In genomic region chr10:17380016-17380415, GRCh38 we compare ENCODE assay signal across 20 cellular contexts.
DNase-seq lines count a peak whose midpoint lies in the region; ATAC-seq, FAIRE-seq and TF ChIP-seq lines count a peak whose summit lies in the region.
"Had no signal": no experiment of that assay in that cellular context is flagged by ENCODE, and none has a peak within 500 bp of the region (broad histone marks: within the 10 kb centered on the region; RNA-seq: fewer than 3 reads in every experiment).

No MANE protein-coding gene starts in this region.

- no peak for TF ChIP-seq CTCF in WTC11 (IDR thresholded peaks at IDR 0.05)
- TF ChIP-seq CTCF in pancreas (IDR thresholded peaks at IDR 0.05), result no peak

- peaks cover 43% of the 10 kb centered on the region for H3K4me1 Mint-ChIP-seq in WTC11
- H3K4me1 Mint-ChIP-seq: CD8-positive, alpha-beta memory T cell; IgD-negative memory B cell had no signal

- no peak overlapping the region; the same call in 1 of the 2 replicates for H3K27ac Mint-ChIP-seq in WTC11
- H3K27ac Mint-ChIP-seq: CD4-positive, CD25-positive, alpha-beta regulatory T cell; CD8-positive, alpha-beta memory T cell; IgD-negative memory B cell had no signal

- no peak for FAIRE-seq in pancreas (lab: Jason Lieb, UNC)
- FAIRE-seq: A204.1 had no signal

- peaks cover 4 to 27% (median 21%) of the 10 kb centered on the region in 3 donors for H3K4me1 ChIP-seq in pancreas
- H3K4me1 ChIP-seq: BE2C had no signal

- DNase-seq in WTC11 (ENCODE audit: low spot score) (no peak), left colon (no peak), pancreas (no peak), NCI-H146 treated with DMSO at 0.1 percent for 48 hours (lab: John Stamatoyannopoulos, UW; ENCODE audit: unreplicated experiment) (no peak), HuH-7.5 (ENCODE audit: low spot score) (no peak)
- DNase-seq: ACHN; BE2C; C1 segment of cervical spinal cord; CD4-positive, CD25-positive, alpha-beta regulatory T cell; CD8-positive, alpha-beta memory T cell; COR-L47; DMS 273 treated with DMSO at 0.1 percent for 48 hours; DMS53; DND-41; EL; HCEC 1CT had no signal

- H3K9me3 Mint-ChIP-seq in WTC11, result peaks cover 7% of the 10 kb centered on the region
- H3K9me3 Mint-ChIP-seq: CD8-positive, alpha-beta memory T cell had no signal

- intact Hi-C loops in left colon (cut with DNase I, micrococcal nuclease), result no loop called here
- intact Hi-C loops in pancreas (cut with DNase I), result no loop called here

- no peaks in the 10 kb centered on the region; the same call in 1 of the 2 replicates for H3K27me3 Mint-ChIP-seq in WTC11 (ENCODE audit: low read depth)
- H3K27me3 Mint-ChIP-seq: CD4-positive, CD25-positive, alpha-beta regulatory T cell had no signal

- 17 to 19% methylated on average over 1 of the region's 1 CpG for WGBS in pancreas, 2 donors

- ATAC-seq in WTC11 (no peak), left colon (peak; percentile 65), pancreas (peak; percentile 42 to 76 (median 62)), GM21786 (IDR thresholded peaks at IDR 0.05; ENCODE audit: unreplicated experiment) (no peak)
- ATAC-seq: GM12878 had no signal

- CTCF ChIA-PET in WTC11 (lab: Charles Lee), result no interaction called here

- no peaks in the 10 kb centered on the region for H3K9me3 ChIP-seq in pancreas
- H3K9me3 ChIP-seq: BE2C had no signal

- POLR2A ChIA-PET in WTC11 (lab: Charles Lee), result no interaction called here

- H3K27ac ChIP-seq in pancreas, result no peak overlapping the region

- H3K4me3 ChIP-seq in pancreas, result no peak overlapping the region
- H3K4me3 ChIP-seq: GM12878 had no signal

- H3K4me3 Mint-ChIP-seq in WTC11, result peak overlapping the region; percentile 8; the same call in 1 of the 2 replicates
- H3K4me3 Mint-ChIP-seq: CD4-positive, CD25-positive, alpha-beta regulatory T cell; CD8-positive, alpha-beta memory T cell; IgD-negative memory B cell had no signal

- H3K27me3 ChIP-seq in pancreas, result no peaks in the 10 kb centered on the region
- H3K27me3 ChIP-seq: BE2C had no signal

- peaks cover under 1% of the 10 kb centered on the region; the same call in 1 of the 2 replicates for H3K36me3 Mint-ChIP-seq in WTC11
- H3K36me3 Mint-ChIP-seq: CD8-positive, alpha-beta memory T cell; IgD-negative memory B cell had no signal

- no peaks in the 10 kb centered on the region for H3K36me3 ChIP-seq in pancreas
- H3K36me3 ChIP-seq: BE2C had no signal

TF ChIP-seq in WTC11, 78 proteins besides CTCF, POLR2A, EP300 and RAD21:
- TF ChIP-seq ZNF121 (CRISPR knock-in tag; IDR thresholded peaks at IDR 0.05), result no peak
- no peak for TF ChIP-seq ZNF138 (CRISPR knock-in tag; conservative IDR thresholded peaks at IDR 0.05)
- TF ChIP-seq, protein P1, sequence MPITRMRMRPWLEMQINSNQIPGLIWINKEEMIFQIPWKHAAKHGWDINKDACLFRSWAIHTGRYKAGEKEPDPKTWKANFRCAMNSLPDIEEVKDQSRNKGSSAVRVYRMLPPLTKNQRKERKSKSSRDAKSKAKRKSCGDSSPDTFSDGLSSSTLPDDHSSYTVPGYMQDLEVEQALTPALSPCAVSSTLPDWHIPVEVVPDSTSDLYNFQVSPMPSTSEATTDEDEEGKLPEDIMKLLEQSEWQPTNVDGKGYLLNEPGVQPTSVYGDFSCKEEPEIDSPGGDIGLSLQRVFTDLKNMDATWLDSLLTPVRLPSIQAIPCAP (CRISPR knock-in tag; IDR thresholded peaks at IDR 0.05), result no peak
- no peak for TF ChIP-seq NR3C1 (CRISPR knock-in tag; conservative IDR thresholded peaks at IDR 0.05; ENCODE audit: low read depth)
- TF ChIP-seq AFF4 (CRISPR knock-in tag; IDR thresholded peaks at IDR 0.05; ENCODE audit: borderline replicate concordance), result no peak
- no peak for TF ChIP-seq ZNF423 (CRISPR knock-in tag; IDR thresholded peaks at IDR 0.05)

Comparison
In these comparisons a context has a peak if more than half of its experiments do, and no peak if none do; other contexts are left out.
1. ATAC-seq: peak in left colon (single experiment) and pancreas (4 of 4); none in WTC11 (single experiment) and GM21786 (single experiment).